Comparison of ENCODE assay signal across 16 cellular contexts in the genomic region with DNA sequence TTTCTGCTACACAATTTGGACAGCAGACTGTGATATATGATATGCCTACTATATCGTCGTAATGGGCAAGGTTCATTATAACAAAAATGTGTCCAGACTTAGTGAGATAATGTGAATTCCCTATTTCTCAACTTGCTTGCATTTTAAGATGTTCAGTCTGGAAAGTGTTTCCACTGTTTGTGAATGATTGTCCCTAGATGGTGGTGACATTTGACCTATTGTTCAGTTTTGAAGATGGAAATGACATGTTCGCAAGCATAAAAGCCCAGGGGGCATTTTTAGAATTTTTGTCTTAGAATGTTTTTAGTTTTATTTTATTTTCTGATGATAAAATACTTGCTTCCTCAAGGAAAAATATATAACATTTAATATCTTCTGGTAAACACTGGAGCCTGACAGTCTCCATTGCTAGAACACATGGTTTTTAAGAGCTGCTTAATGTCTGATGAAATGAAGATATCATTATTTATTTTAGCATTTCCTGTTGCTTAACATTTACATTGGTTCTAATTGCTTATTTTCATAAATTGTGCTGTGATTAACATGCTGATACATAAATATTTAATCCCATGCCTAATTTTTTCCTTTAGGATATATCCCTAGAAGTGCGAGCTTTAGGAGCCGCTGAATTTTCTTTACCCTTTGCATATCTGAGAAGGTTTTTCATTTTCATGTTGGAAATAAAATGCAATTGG. TPM values are rescaled to one million over a fixed set of nuclear protein-coding genes. Genes with fewer than 3 reads are reported as not detected.
A peak's percentile ranks its signal among the peaks of the same experiment; 100 is the strongest.
DNase-seq lines count a peak whose midpoint lies in the region; ATAC-seq, FAIRE-seq and TF ChIP-seq lines count a peak whose summit lies in the region.
"Had no signal": no experiment of that assay in that cellular context is flagged by ENCODE, and none has a peak within 500 bp of the region (broad histone marks: within the 10 kb centered on the region; RNA-seq: fewer than 3 reads in every experiment).

No MANE protein-coding gene starts in this region.

- peak; percentile 25 for DNase-seq in amniotic epithelial cell (ENCODE audit: low read depth)
- DNase-seq in fibroblast of gingiva (ENCODE audit: low read depth), result peak; percentile 81
- no peak for DNase-seq in tibial nerve (ENCODE audit: low spot score in 2 of 2)
- no peak for DNase-seq in MG63
- no peak for DNase-seq in urothelium cell line (ENCODE audit: low spot score)
- DNase-seq: activated CD4-positive, alpha-beta T cell treated with anti-CD3 and anti-CD28 coated beads, Interleukin-2, amount 50 U/mL, for 1 hour; activated effector memory CD4-positive, alpha-beta T cell treated with anti-CD3 and anti-CD28 coated beads, Interleukin-2, amount 50 U/mL, for 16 hours; HCEC 1CT; naive thymus-derived CD8-positive, alpha-beta T cell; NCI-H187 treated with DMSO at 0.1 percent for 48 hours; stimulated activated CD4-positive, alpha-beta T cell treated with anti-CD3 and anti-CD28 coated beads, Interleukin-15, amount 100 ng/mL, for 24 hours; T-cell had no signal

- 27 to 38% methylated on average over 5 of the region's 5 CpGs for WGBS in tibial nerve, 2 donors

- H3K4me3 ChIP-seq in muscle layer of colon (ENCODE audit: low read depth in 1 of 2, low read length in 2 of 2), result no peak overlapping the region
- no peak overlapping the region for H3K4me3 ChIP-seq in tibial nerve
- no peak overlapping the region for H3K4me3 ChIP-seq in MG63

- no peak overlapping the region for H3K9ac ChIP-seq in muscle layer of colon (ENCODE audit: low read length)

- H3K36me3 ChIP-seq in muscle layer of colon (ENCODE audit: insufficient read depth, low read length), result no peaks in the 10 kb centered on the region
- no peaks in the 10 kb centered on the region for H3K36me3 ChIP-seq in tibial nerve
- peaks cover 12% of the 10 kb centered on the region for H3K36me3 ChIP-seq in MG63

- TF ChIP-seq POLR2A in tibial nerve (IDR thresholded peaks at IDR 0.05), result no peak

- TF ChIP-seq CTCF in tibial nerve (IDR thresholded peaks at IDR 0.05), result no peak

- H3K27ac ChIP-seq in muscle layer of colon (ENCODE audit: low read depth, low read length) (peak overlapping the region; percentile 19), tibial nerve (peak overlapping the region; percentile 57 to 88 (median 73))

- no peaks in the 10 kb centered on the region for H3K27me3 ChIP-seq in muscle layer of colon (ENCODE audit: control insufficient read depth in 1 of 2, insufficient read depth in 2 of 2, low read length in 2 of 2)
- H3K27me3 ChIP-seq in tibial nerve, result no peaks in the 10 kb centered on the region
- H3K27me3 ChIP-seq in MG63, result no peaks in the 10 kb centered on the region

- FAIRE-seq in urothelium cell line (lab: Jason Lieb, UNC), result no peak
- FAIRE-seq: D721Med had no signal

- ATAC-seq in GM21528 (IDR thresholded peaks at IDR 0.05; ENCODE audit: low FRiP score, unreplicated experiment), result no peak
- no peak for ATAC-seq in GM19023 (IDR thresholded peaks at IDR 0.05; ENCODE audit: unreplicated experiment)
- ATAC-seq: naive thymus-derived CD8-positive, alpha-beta T cell; T-cell had no signal

- peaks cover 53% of the 10 kb centered on the region for H3K4me1 ChIP-seq in muscle layer of colon (ENCODE audit: insufficient read depth, low read length)
- peaks cover 4 to 88% (median 57%) of the 10 kb centered on the region in 4 donors for H3K4me1 ChIP-seq in tibial nerve

- H3K9me3 ChIP-seq in muscle layer of colon (ENCODE audit: low read length), result no peaks in the 10 kb centered on the region
- H3K9me3 ChIP-seq in tibial nerve, result no peaks in the 10 kb centered on the region
- no peaks in the 10 kb centered on the region for H3K9me3 ChIP-seq in MG63

- peak in 1 of 2 donors; percentile 84 for TF ChIP-seq EP300 in tibial nerve (IDR thresholded peaks at IDR 0.05)

RNA-seq across cellular contexts. Expression of gene MBNL2, which starts 27.1 kb away (rescaled TPM):
- total RNA-seq in tibial nerve, result 100 to 1,000 TPM in 2 of 4 donors, 10 to 100 TPM in 2; 87.9 to 126 (median 95.5) TPM
- 28.6 and 37.7 TPM in 2 replicates for total RNA-seq in MG63 (2014; rRNA removed; shearing (Covaris generic); ENCODE audit: low replicate concordance)

Comparison
In these comparisons a context has a peak if more than half of its experiments do, and no peak if none do; other contexts are left out.
1. DNase-seq: peak in amniotic epithelial cell (single experiment) and fibroblast of gingiva (single experiment); none in tibial nerve (0 of 2), MG63 (single experiment) and urothelium cell line (single experiment).